11 cellular contexts compared by ENCODE assay signal in the genomic region with DNA sequence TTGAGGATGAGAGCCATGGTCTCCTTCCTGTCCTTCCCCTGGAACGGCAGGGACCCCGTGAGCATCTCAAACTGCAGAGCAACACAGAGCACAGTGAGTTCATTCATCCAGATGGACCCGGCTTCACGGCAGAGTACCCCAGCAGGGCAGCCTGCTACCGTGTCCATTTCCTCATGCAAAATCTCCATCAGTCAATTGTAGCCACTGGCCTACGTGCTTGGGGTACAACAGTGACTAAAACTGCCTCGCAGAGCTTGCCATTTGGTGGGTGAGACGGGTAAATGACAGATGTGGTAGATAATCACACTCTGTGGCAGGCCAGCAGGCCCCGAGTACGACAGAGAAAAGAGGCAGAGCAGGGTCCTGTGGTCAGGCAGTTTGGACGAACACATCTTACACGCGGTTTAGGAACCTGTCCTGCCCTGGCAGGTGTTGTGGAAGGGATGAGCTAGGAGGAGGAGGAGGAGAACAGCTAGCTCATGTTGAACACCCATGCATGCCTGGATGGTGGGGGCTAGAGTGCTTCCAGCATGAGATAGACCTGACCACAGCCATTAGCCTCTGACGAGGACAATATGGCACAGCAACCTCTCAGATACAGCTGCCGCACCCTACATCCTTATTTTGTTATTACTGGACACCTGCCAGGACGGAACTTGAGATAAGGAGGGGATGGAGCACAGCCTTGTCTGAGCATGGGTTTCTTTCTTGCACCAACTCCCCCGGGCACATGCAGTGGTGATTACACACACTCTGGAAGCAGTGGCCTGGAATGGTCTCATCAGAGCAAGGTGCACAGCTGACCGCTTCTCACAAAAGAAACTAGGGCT.
DNase-seq lines count a peak whose midpoint lies in the region; ATAC-seq and TF ChIP-seq lines count a peak whose summit lies in the region.
"Had no signal": no experiment of that assay in that cellular context is flagged by ENCODE, and none has a peak within 500 bp of the region (broad histone marks: within the 10 kb centered on the region; RNA-seq: fewer than 3 reads in every experiment).

No MANE protein-coding gene starts in this region.

- no peak overlapping the region for H3K4me3 ChIP-seq in upper lobe of left lung
- H3K4me3 ChIP-seq: thyroid gland had no signal

- H3K4me1 Mint-ChIP-seq in activated naive CD8-positive, alpha-beta T cell treated with anti-CD3 and anti-CD28 coated beads, Interleukin-2, amount 10 ng/mL, durations not matched to agents 7 days and 5 days: peaks cover 11% of the 10 kb centered on the region
- H3K4me1 Mint-ChIP-seq in activated naive CD8-positive, alpha-beta T cell treated with anti-CD3 and anti-CD28 coated beads for 36 hours: peaks cover 14% of the 10 kb centered on the region
- peaks cover 54% of the 10 kb centered on the region for H3K4me1 Mint-ChIP-seq in glutamatergic neuron (ENCODE audit: low read depth, unreplicated experiment)
- peaks cover 27% of the 10 kb centered on the region for H3K4me1 Mint-ChIP-seq in activated CD4-positive, alpha-beta T cell treated with anti-CD3 and anti-CD28 coated beads for 36 hours

- peak overlapping the region; percentile 9 for H3K27ac Mint-ChIP-seq in activated naive CD8-positive, alpha-beta T cell treated with anti-CD3 and anti-CD28 coated beads, Interleukin-2, amount 10 ng/mL, durations not matched to agents 7 days and 5 days
- H3K27ac Mint-ChIP-seq in activated naive CD8-positive, alpha-beta T cell treated with anti-CD3 and anti-CD28 coated beads for 36 hours: no peak overlapping the region
- H3K27ac Mint-ChIP-seq in glutamatergic neuron (ENCODE audit: unreplicated experiment): peak overlapping the region; percentile 98
- no peak overlapping the region for H3K27ac Mint-ChIP-seq in activated CD4-positive, alpha-beta T cell treated with anti-CD3 and anti-CD28 coated beads for 36 hours
- H3K27ac Mint-ChIP-seq: mesothelial cell of epicardium had no signal

- TF ChIP-seq CTCF in glutamatergic neuron (IDR thresholded peaks at IDR 0.05; ENCODE audit: partially characterized antibody, unreplicated experiment) (no peak), upper lobe of left lung (IDR thresholded peaks at IDR 0.05) (no peak)

- H3K27ac ChIP-seq in upper lobe of left lung: peak overlapping the region in 2 of 4 donors; percentile 39 to 62
- H3K27ac ChIP-seq: thyroid gland had no signal

- H3K27me3 ChIP-seq in upper lobe of left lung: no peaks in the 10 kb centered on the region
- H3K27me3 ChIP-seq: thyroid gland had no signal

- H3K9me3 ChIP-seq in upper lobe of left lung: no peaks in the 10 kb centered on the region
- H3K9me3 ChIP-seq: thyroid gland had no signal

- no peaks in the 10 kb centered on the region for H3K27me3 Mint-ChIP-seq in activated naive CD8-positive, alpha-beta T cell treated with anti-CD3 and anti-CD28 coated beads, Interleukin-2, amount 10 ng/mL, durations not matched to agents 7 days and 5 days
- H3K27me3 Mint-ChIP-seq in activated naive CD8-positive, alpha-beta T cell treated with anti-CD3 and anti-CD28 coated beads for 36 hours: no peaks in the 10 kb centered on the region
- peaks cover 12% of the 10 kb centered on the region for H3K27me3 Mint-ChIP-seq in glutamatergic neuron (ENCODE audit: unreplicated experiment)
- no peaks in the 10 kb centered on the region for H3K27me3 Mint-ChIP-seq in activated CD4-positive, alpha-beta T cell treated with anti-CD3 and anti-CD28 coated beads for 36 hours

- no peak overlapping the region for H3K4me3 Mint-ChIP-seq in activated naive CD8-positive, alpha-beta T cell treated with anti-CD3 and anti-CD28 coated beads, Interleukin-2, amount 10 ng/mL, durations not matched to agents 7 days and 5 days
- H3K4me3 Mint-ChIP-seq in activated naive CD8-positive, alpha-beta T cell treated with anti-CD3 and anti-CD28 coated beads for 36 hours: no peak overlapping the region
- peak overlapping the region; percentile 82 for H3K4me3 Mint-ChIP-seq in glutamatergic neuron (ENCODE audit: unreplicated experiment)
- H3K4me3 Mint-ChIP-seq in activated CD4-positive, alpha-beta T cell treated with anti-CD3 and anti-CD28 coated beads for 36 hours: no peak overlapping the region
- H3K4me3 Mint-ChIP-seq: mesothelial cell of epicardium had no signal

- intact Hi-C loops in activated CD4-positive, alpha-beta T cell treated with anti-CD3 and anti-CD28 coated beads for 36 hours (cut with DNase I, micrococcal nuclease): no loop called here

- 76 to 80% methylated on average over 18 of the region's 18 CpGs for WGBS in upper lobe of left lung, 2 donors

- peak in 1 of 4 donors; percentile 61 for TF ChIP-seq EP300 in upper lobe of left lung (IDR thresholded peaks at IDR 0.05)

- H3K36me3 ChIP-seq in upper lobe of left lung: peaks cover 9 to 80% (median 43%) of the 10 kb centered on the region in 4 donors

- H3K9me3 Mint-ChIP-seq in activated naive CD8-positive, alpha-beta T cell treated with anti-CD3 and anti-CD28 coated beads, Interleukin-2, amount 10 ng/mL, durations not matched to agents 7 days and 5 days: peaks cover 9% of the 10 kb centered on the region
- peaks cover 6% of the 10 kb centered on the region for H3K9me3 Mint-ChIP-seq in activated naive CD8-positive, alpha-beta T cell treated with anti-CD3 and anti-CD28 coated beads for 36 hours
- peaks cover 22% of the 10 kb centered on the region for H3K9me3 Mint-ChIP-seq in glutamatergic neuron (ENCODE audit: unreplicated experiment)
- H3K9me3 Mint-ChIP-seq in activated CD4-positive, alpha-beta T cell treated with anti-CD3 and anti-CD28 coated beads for 36 hours (ENCODE audit: low read depth): peaks cover 11% of the 10 kb centered on the region
- H3K9me3 Mint-ChIP-seq: mesothelial cell of epicardium had no signal

- peaks cover 21 to 36% (median 26%) of the 10 kb centered on the region in 4 donors for H3K4me1 ChIP-seq in upper lobe of left lung

- CTCF ChIA-PET in activated CD4-positive, alpha-beta T cell treated with anti-CD3 and anti-CD28 coated beads for 36 hours (lab: Charles Lee): no interaction called here

- no peak for TF ChIP-seq POLR2A in upper lobe of left lung (IDR thresholded peaks at IDR 0.05)

- POLR2A ChIA-PET in activated naive CD8-positive, alpha-beta T cell treated with anti-CD3 and anti-CD28 coated beads, Interleukin-2, amount 10 ng/mL, durations not matched to agents 7 days and 5 days (lab: Charles Lee): no interaction called here
- POLR2A ChIA-PET in activated CD4-positive, alpha-beta T cell treated with anti-CD3 and anti-CD28 coated beads for 36 hours (lab: Charles Lee): no interaction called here

- ATAC-seq in activated naive CD8-positive, alpha-beta T cell treated with anti-CD3 and anti-CD28 coated beads, Interleukin-2, amount 10 ng/mL, durations not matched to agents 7 days and 5 days (ENCODE audit: low read depth): no peak
- ATAC-seq in upper lobe of left lung (ENCODE audit: low FRiP score in 2 of 2): peak; percentile 35 to 39
- no peak for ATAC-seq in GM21737 (IDR thresholded peaks at IDR 0.05; ENCODE audit: unreplicated experiment)
- no peak for ATAC-seq in activated CD4-positive, alpha-beta T cell treated with anti-CD3 and anti-CD28 coated beads for 36 hours

- DNase-seq in activated naive CD8-positive, alpha-beta T cell treated with anti-CD3 and anti-CD28 coated beads, Interleukin-2, amount 10 ng/mL, durations not matched to agents 7 days and 5 days: no peak
- DNase-seq in activated naive CD8-positive, alpha-beta T cell treated with anti-CD3 and anti-CD28 coated beads for 36 hours: no peak
- peak; percentile 62 to 73 for DNase-seq in SHP77 (lab: John Stamatoyannopoulos, UW)
- peak; percentile 52 for DNase-seq in glutamatergic neuron
- DNase-seq in upper lobe of left lung: peak in 1 of 2 donors; percentile 46
- no peak for DNase-seq in activated CD4-positive, alpha-beta T cell treated with anti-CD3 and anti-CD28 coated beads, Interleukin-2, amount 50 U/mL, for 48 hours
- DNase-seq in activated CD4-positive, alpha-beta T cell treated with anti-CD3 and anti-CD28 coated beads for 36 hours: no peak
- DNase-seq: SIG-M5 had no signal

- H3K36me3 Mint-ChIP-seq in activated naive CD8-positive, alpha-beta T cell treated with anti-CD3 and anti-CD28 coated beads, Interleukin-2, amount 10 ng/mL, durations not matched to agents 7 days and 5 days: peaks cover 10% of the 10 kb centered on the region
- H3K36me3 Mint-ChIP-seq in activated naive CD8-positive, alpha-beta T cell treated with anti-CD3 and anti-CD28 coated beads for 36 hours: peaks cover 16% of the 10 kb centered on the region
- peaks cover 11% of the 10 kb centered on the region for H3K36me3 Mint-ChIP-seq in glutamatergic neuron (ENCODE audit: unreplicated experiment)
- peaks cover 13% of the 10 kb centered on the region for H3K36me3 Mint-ChIP-seq in activated CD4-positive, alpha-beta T cell treated with anti-CD3 and anti-CD28 coated beads for 36 hours (ENCODE audit: low read depth)

Comparison
In these comparisons a context has a peak if more than half of its experiments do, and no peak if none do; other contexts are left out.
1. H3K27ac Mint-ChIP-seq: peak in activated naive CD8-positive, alpha-beta T cell treated with anti-CD3 and anti-CD28 coated beads, Interleukin-2, amount 10 ng/mL, durations not matched to agents 7 days and 5 days (single experiment) and glutamatergic neuron (single experiment); none in activated naive CD8-positive, alpha-beta T cell treated with anti-CD3 and anti-CD28 coated beads for 36 hours (single experiment) and activated CD4-positive, alpha-beta T cell treated with anti-CD3 and anti-CD28 coated beads for 36 hours (single experiment).
2. ATAC-seq: peak in upper lobe of left lung (2 of 2); none in activated naive CD8-positive, alpha-beta T cell treated with anti-CD3 and anti-CD28 coated beads, Interleukin-2, amount 10 ng/mL, durations not matched to agents 7 days and 5 days (single experiment), GM21737 (single experiment) and activated CD4-positive, alpha-beta T cell treated with anti-CD3 and anti-CD28 coated beads for 36 hours (single experiment).
3. DNase-seq: peak in SHP77 (2 of 2) and glutamatergic neuron (single experiment); none in activated naive CD8-positive, alpha-beta T cell treated with anti-CD3 and anti-CD28 coated beads, Interleukin-2, amount 10 ng/mL, durations not matched to agents 7 days and 5 days (single experiment), activated naive CD8-positive, alpha-beta T cell treated with anti-CD3 and anti-CD28 coated beads for 36 hours (single experiment), activated CD4-positive, alpha-beta T cell treated with anti-CD3 and anti-CD28 coated beads, Interleukin-2, amount 50 U/mL, for 48 hours (0 of 2) and activated CD4-positive, alpha-beta T cell treated with anti-CD3 and anti-CD28 coated beads for 36 hours (single experiment).